In the genomic region with DNA sequence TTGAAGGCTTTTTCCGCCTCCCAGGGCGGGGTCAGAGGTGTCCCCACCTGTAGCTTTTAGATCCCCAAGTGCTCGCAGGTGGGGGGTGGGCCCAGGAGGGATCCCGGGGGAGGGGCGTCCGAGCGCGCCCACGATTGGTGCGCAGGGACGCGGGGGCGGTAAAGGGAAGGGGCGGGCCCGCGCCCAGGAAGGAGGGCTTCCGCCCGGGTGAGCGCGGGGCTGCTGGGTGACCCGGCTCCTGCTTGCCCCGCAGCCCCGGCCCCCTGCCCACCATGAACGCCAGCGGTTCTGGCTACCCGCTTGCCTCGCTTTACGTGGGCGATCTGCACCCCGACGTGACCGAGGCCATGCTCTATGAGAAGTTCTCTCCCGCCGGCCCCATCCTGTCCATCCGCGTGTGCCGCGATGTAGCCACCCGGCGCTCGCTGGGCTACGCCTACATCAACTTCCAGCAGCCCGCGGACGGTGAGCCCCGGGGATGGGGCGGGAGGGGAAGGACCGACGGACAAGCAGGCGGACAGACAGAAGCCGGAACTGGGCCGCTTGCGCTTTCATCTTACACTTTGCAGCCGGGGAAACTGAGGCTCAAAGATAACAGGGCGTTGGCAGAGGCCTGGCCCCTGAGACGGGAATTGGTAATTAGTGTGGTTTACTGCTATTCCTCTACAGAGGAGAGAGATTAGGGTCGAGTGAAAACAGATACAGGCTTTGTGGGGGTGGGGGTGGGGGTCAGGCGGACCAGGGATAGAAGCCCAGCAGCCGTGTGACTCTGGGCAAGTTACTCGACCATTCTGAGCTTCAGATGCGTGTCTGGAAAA, we compare ENCODE assay signal across 7 cellular contexts. TPM values are rescaled to one million over a fixed set of nuclear protein-coding genes. Genes with fewer than 3 reads are reported as not detected.
DNase-seq lines count a peak whose midpoint lies in the region; ATAC-seq, FAIRE-seq and TF ChIP-seq lines count a peak whose summit lies in the region.

Gene PABPC1L, plus strand, starts transcription at position 189 of the 818 bp plus-strand sequence. Its CDS starts 84 bp downstream, at position 273.

- H3K36me3 ChIP-seq in bronchial epithelial cell (ENCODE audit: control insufficient read depth, insufficient read depth, low read length), result peaks cover 9% of the 10 kb centered on the region

- no peaks in the 10 kb centered on the region for H3K9me3 Mint-ChIP-seq in WTC11

- H3K4me3 ChIP-seq in bronchial epithelial cell (ENCODE audit: low read depth, low read length), result peak within 1 kb of the TSS; percentile 68

- TF ChIP-seq CTCF in WTC11 (IDR thresholded peaks at IDR 0.05) (no peak), bronchial epithelial cell (IDR thresholded peaks at IDR 0.05; ENCODE audit: insufficient read depth, low read length, severe bottlenecking) (no peak)

- DNase-seq in GM18507 (ENCODE audit: extremely low spot score, insufficient read length, low read depth) (peak; percentile 81), NCI-H2107 treated with DMSO at 0.1 percent for 48 hours (lab: John Stamatoyannopoulos, UW; ENCODE audit: unreplicated experiment) (peak; percentile 17), WTC11 (ENCODE audit: low spot score) (peak; percentile 90), bronchial epithelial cell (ENCODE audit: low read depth) (peak; percentile 66), islet precursor cell (peak; percentile 92)
- peak; percentile 88 for DNase-seq in stimulated activated CD4-positive, alpha-beta T cell treated with anti-CD3 and anti-CD28 coated beads, Interleukin-15, amount 100 ng/mL, for 24 hours

- H3K4me3 Mint-ChIP-seq in WTC11, result peak within 1 kb of the TSS; percentile 84

- FAIRE-seq in GM18507 (lab: Jason Lieb, UNC), result peak; percentile 65
- no peak for FAIRE-seq in bronchial epithelial cell (lab: Jason Lieb, UNC)

- peak within 1 kb of the TSS; percentile 63 for H3K27ac Mint-ChIP-seq in WTC11

- no peaks in the 10 kb centered on the region for H3K27me3 Mint-ChIP-seq in WTC11 (ENCODE audit: low read depth)

- ATAC-seq in HG02852 (IDR thresholded peaks at IDR 0.05; ENCODE audit: unreplicated experiment) (peak; percentile 81), WTC11 (peak; percentile 86)

- CTCF ChIA-PET in WTC11 (lab: Charles Lee), result interaction anchor here (0.5 to 1.8 kb wide), 22 partner anchors 12 to 538 kb away, joined by 3 to 13 read pairs (median 4); partner anchors contain the start of genes TOMM34 and YWHAB

- POLR2A ChIA-PET in WTC11 (lab: Charles Lee), result interaction anchor here (0.6 to 1.1 kb wide), 11 partner anchors 13 to 399 kb away, joined by 3 to 8 read pairs (median 4); partner anchors contain the start of genes TOMM34 and YWHAB

- peaks cover 52% of the 10 kb centered on the region for H3K36me3 Mint-ChIP-seq in WTC11

- H3K27me3 ChIP-seq in bronchial epithelial cell (ENCODE audit: control insufficient read depth, insufficient read depth, low read length), result no peaks in the 10 kb centered on the region

- H3K4me1 Mint-ChIP-seq in WTC11, result peaks cover 24% of the 10 kb centered on the region

TF ChIP-seq in WTC11, 78 proteins besides CTCF, POLR2A, EP300 and RAD21 (continues in another document):
- TF ChIP-seq ZNF671 (CRISPR knock-in tag; IDR thresholded peaks at IDR 0.05) (peak; percentile 71; the same call in 1 of the 2 replicates), NFE2L1 (CRISPR knock-in tag; IDR thresholded peaks at IDR 0.05) (0 out of 2 replicates have a peak, but pooled peaks have one; percentile 51), TP53 (CRISPR knock-in tag; IDR thresholded peaks at IDR 0.05) (peak; percentile 51; the same call in 1 of the 2 replicates), NFATC4 (CRISPR knock-in tag; IDR thresholded peaks at IDR 0.05) (peak; percentile 84; the same call in 1 of the 2 replicates), FOXP1 (CRISPR knock-in tag; IDR thresholded peaks at IDR 0.05; ENCODE audit: borderline replicate concordance) (peak; percentile 67; the same call in 1 of the 2 replicates), GABPB1 (CRISPR knock-in tag; IDR thresholded peaks at IDR 0.05) (peak; percentile 74), TEAD1 (CRISPR knock-in tag; IDR thresholded peaks at IDR 0.05) (0 out of 2 replicates have a peak, but pooled peaks have one; percentile 67), E2F4 (CRISPR knock-in tag; IDR thresholded peaks at IDR 0.05; ENCODE audit: borderline replicate concordance, low read depth) (0 out of 2 replicates have a peak, but pooled peaks have one; percentile 50), MYBL2 (CRISPR knock-in tag; IDR thresholded peaks at IDR 0.05) (no peak; the same call in 1 of the 2 replicates)
- TF ChIP-seq, protein P1, sequence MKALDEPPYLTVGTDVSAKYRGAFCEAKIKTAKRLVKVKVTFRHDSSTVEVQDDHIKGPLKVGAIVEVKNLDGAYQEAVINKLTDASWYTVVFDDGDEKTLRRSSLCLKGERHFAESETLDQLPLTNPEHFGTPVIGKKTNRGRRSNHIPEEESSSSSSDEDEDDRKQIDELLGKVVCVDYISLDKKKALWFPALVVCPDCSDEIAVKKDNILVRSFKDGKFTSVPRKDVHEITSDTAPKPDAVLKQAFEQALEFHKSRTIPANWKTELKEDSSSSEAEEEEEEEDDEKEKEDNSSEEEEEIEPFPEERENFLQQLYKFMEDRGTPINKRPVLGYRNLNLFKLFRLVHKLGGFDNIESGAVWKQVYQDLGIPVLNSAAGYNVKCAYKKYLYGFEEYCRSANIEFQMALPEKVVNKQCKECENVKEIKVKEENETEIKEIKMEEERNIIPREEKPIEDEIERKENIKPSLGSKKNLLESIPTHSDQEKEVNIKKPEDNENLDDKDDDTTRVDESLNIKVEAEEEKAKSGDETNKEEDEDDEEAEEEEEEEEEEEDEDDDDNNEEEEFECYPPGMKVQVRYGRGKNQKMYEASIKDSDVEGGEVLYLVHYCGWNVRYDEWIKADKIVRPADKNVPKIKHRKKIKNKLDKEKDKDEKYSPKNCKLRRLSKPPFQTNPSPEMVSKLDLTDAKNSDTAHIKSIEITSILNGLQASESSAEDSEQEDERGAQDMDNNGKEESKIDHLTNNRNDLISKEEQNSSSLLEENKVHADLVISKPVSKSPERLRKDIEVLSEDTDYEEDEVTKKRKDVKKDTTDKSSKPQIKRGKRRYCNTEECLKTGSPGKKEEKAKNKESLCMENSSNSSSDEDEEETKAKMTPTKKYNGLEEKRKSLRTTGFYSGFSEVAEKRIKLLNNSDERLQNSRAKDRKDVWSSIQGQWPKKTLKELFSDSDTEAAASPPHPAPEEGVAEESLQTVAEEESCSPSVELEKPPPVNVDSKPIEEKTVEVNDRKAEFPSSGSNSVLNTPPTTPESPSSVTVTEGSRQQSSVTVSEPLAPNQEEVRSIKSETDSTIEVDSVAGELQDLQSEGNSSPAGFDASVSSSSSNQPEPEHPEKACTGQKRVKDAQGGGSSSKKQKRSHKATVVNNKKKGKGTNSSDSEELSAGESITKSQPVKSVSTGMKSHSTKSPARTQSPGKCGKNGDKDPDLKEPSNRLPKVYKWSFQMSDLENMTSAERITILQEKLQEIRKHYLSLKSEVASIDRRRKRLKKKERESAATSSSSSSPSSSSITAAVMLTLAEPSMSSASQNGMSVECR (CRISPR knock-in tag; IDR thresholded peaks at IDR 0.05; ENCODE audit: borderline replicate concordance), result peak; percentile 42; the same call in 1 of the 2 replicates
- TF ChIP-seq, protein P2, sequence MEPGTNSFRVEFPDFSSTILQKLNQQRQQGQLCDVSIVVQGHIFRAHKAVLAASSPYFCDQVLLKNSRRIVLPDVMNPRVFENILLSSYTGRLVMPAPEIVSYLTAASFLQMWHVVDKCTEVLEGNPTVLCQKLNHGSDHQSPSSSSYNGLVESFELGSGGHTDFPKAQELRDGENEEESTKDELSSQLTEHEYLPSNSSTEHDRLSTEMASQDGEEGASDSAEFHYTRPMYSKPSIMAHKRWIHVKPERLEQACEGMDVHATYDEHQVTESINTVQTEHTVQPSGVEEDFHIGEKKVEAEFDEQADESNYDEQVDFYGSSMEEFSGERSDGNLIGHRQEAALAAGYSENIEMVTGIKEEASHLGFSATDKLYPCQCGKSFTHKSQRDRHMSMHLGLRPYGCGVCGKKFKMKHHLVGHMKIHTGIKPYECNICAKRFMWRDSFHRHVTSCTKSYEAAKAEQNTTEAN (CRISPR knock-in tag; IDR thresholded peaks at IDR 0.05), result peak; percentile 48; the same call in 1 of the 2 replicates
- TF ChIP-seq, protein P3, sequence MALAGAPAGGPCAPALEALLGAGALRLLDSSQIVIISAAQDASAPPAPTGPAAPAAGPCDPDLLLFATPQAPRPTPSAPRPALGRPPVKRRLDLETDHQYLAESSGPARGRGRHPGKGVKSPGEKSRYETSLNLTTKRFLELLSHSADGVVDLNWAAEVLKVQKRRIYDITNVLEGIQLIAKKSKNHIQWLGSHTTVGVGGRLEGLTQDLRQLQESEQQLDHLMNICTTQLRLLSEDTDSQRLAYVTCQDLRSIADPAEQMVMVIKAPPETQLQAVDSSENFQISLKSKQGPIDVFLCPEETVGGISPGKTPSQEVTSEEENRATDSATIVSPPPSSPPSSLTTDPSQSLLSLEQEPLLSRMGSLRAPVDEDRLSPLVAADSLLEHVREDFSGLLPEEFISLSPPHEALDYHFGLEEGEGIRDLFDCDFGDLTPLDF (CRISPR knock-in tag; IDR thresholded peaks at IDR 0.05), result 0 out of 2 replicates have a peak, but pooled peaks have one; percentile 22
- TF ChIP-seq, protein P4, sequence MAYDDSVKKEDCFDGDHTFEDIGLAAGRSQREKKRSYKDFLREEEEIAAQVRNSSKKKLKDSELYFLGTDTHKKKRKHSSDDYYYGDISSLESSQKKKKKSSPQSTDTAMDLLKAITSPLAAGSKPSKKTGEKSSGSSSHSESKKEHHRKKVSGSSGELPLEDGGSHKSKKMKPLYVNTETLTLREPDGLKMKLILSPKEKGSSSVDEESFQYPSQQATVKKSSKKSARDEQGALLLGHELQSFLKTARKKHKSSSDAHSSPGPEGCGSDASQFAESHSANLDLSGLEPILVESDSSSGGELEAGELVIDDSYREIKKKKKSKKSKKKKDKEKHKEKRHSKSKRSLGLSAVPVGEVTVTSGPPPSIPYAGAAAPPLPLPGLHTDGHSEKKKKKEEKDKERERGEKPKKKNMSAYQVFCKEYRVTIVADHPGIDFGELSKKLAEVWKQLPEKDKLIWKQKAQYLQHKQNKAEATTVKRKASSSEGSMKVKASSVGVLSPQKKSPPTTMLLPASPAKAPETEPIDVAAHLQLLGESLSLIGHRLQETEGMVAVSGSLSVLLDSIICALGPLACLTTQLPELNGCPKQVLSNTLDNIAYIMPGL (CRISPR knock-in tag; IDR thresholded peaks at IDR 0.05), result peak; percentile 44; the same call in 1 of the 2 replicates

RNA-seq across cellular contexts. Expression of gene PABPC1L, which starts in this region (rescaled TPM):
- total RNA-seq in WTC11 (2021) (88.3 to 98.2 TPM (median 90.7 TPM) in 3 replicates), bronchial epithelial cell (17.1 and 24.2 TPM in 2 replicates)

Comparison
In these comparisons a context has a peak if more than half of its experiments do, and no peak if none do; other contexts are left out.
1. Peak in every context shown above with its lines: DNase-seq, ATAC-seq and H3K4me3 ChIP-seq.
2. DNase-seq: peak in every context shown above with its lines; median percentile 92 in islet precursor cell; 90 in WTC11; 88 in stimulated activated CD4-positive, alpha-beta T cell treated with anti-CD3 and anti-CD28 coated beads, Interleukin-15, amount 100 ng/mL, for 24 hours; 81 in GM18507; 66 in bronchial epithelial cell; 17 in NCI-H2107 treated with DMSO at 0.1 percent for 48 hours.